In genomic region chr1:66575739-66576138, GRCh38 we compare ENCODE assay signal across 14 cellular contexts. TPM values are rescaled to one million over a fixed set of nuclear protein-coding genes. Genes with fewer than 3 reads are reported as not detected.
A peak's percentile ranks its signal among the peaks of the same experiment; 100 is the strongest.
DNase-seq lines count a peak whose midpoint lies in the region; ATAC-seq and TF ChIP-seq lines count a peak whose summit lies in the region.
"Had no signal": no experiment of that assay in that cellular context is flagged by ENCODE, and none has a peak within 500 bp of the region (broad histone marks: within the 10 kb centered on the region; RNA-seq: fewer than 3 reads in every experiment).

No MANE protein-coding gene starts in this region.

- H3K9me3 ChIP-seq in spleen, result no peaks in the 10 kb centered on the region
- H3K9me3 ChIP-seq: A549, prostate gland had no signal

- DNase-seq in NCI-H2171 treated with DMSO at 0.1 percent for 48 hours (lab: John Stamatoyannopoulos, UW), result peak; percentile 12
- no peak for DNase-seq in NCI-H2171 (lab: John Stamatoyannopoulos, UW)
- peak; percentile 44 for DNase-seq in NCI-H226
- peak; percentile 94 for DNase-seq in choroid plexus epithelial cell (ENCODE audit: low read depth)
- DNase-seq in non-pigmented ciliary epithelial cell (ENCODE audit: low read depth), result peak; percentile 85
- DNase-seq in GM19238 (ENCODE audit: insufficient read length, low spot score), result no peak
- no peak for DNase-seq in spleen
- DNase-seq: activated CD4-positive, alpha-beta T cell treated with anti-CD3 and anti-CD28 coated beads for 1 hour; GF-D8; substantia nigra had no signal

- H3K27me3 ChIP-seq in spleen (replicated peaks in 1 of 7), result no peaks in the 10 kb centered on the region

- H3K27ac ChIP-seq in spleen, result no peak overlapping the region
- H3K27ac ChIP-seq: A549, prostate gland had no signal

- no peaks in the 10 kb centered on the region for H3K36me3 ChIP-seq in spleen
- H3K36me3 ChIP-seq: prostate gland had no signal

- H3K4me1 ChIP-seq in spleen, result no peaks in the 10 kb centered on the region
- H3K4me1 ChIP-seq: A549, prostate gland had no signal

- H3K4me3 ChIP-seq in choroid plexus epithelial cell (ENCODE audit: low read depth, low read length) (no peak overlapping the region), spleen (no peak overlapping the region)
- H3K4me3 ChIP-seq: A549, prostate gland had no signal

- TF ChIP-seq POLR2A in spleen (IDR thresholded peaks at IDR 0.05), result no peak

- TF ChIP-seq CTCF in choroid plexus epithelial cell (conservative IDR thresholded peaks at IDR 0.05; ENCODE audit: low read depth, low read length) (no peak), spleen (IDR thresholded peaks at IDR 0.05 in 8 of 11, conservative IDR thresholded peaks at IDR 0.05 in 3 of 11) (no peak)

- no peak for ATAC-seq in GM19395 (IDR thresholded peaks at IDR 0.05; ENCODE audit: unreplicated experiment)
- ATAC-seq: A549; activated T-helper 17 cell treated with anti-CD3 and anti-CD28 coated beads, Interleukin-2, amount 50 U/mL, for 72 hours had no signal

- WGBS in spleen, 5 donors, result 69 to 84% (median 79%) methylated on average over 4 of the region's 4 CpGs

- intact Hi-C loops in spleen (cut with DNase I; ENCODE audit: low total_unique reads), result no loop called here

RNA-seq across cellular contexts. Expression of gene SGIP1, which starts 41.8 kb away (rescaled TPM):
- 1 to 10 TPM in 3 of 7 donors, under 1 TPM in 2, not detected in 2; 0.60 to 1.6 (median 1.0) TPM for total RNA-seq in spleen
- under 1 TPM; 0.13 to 0.14 (median 0.13) TPM for polyA plus RNA-seq in spleen
- total RNA-seq: activated T-helper 17 cell treated with anti-CD3 and anti-CD28 coated beads, Interleukin-2, amount 50 U/mL, for 72 hours had no signal
- polyA plus RNA-seq: A549 had no signal

Comparison
In these comparisons a context has a peak if more than half of its experiments do, and no peak if none do; other contexts are left out.
1. DNase-seq: peak in NCI-H2171 treated with DMSO at 0.1 percent for 48 hours (single experiment), NCI-H226 (single experiment), choroid plexus epithelial cell (single experiment) and non-pigmented ciliary epithelial cell (single experiment); none in NCI-H2171 (single experiment), GM19238 (single experiment) and spleen (single experiment).